9 cellular contexts compared by ENCODE assay signal in the genomic region with DNA sequence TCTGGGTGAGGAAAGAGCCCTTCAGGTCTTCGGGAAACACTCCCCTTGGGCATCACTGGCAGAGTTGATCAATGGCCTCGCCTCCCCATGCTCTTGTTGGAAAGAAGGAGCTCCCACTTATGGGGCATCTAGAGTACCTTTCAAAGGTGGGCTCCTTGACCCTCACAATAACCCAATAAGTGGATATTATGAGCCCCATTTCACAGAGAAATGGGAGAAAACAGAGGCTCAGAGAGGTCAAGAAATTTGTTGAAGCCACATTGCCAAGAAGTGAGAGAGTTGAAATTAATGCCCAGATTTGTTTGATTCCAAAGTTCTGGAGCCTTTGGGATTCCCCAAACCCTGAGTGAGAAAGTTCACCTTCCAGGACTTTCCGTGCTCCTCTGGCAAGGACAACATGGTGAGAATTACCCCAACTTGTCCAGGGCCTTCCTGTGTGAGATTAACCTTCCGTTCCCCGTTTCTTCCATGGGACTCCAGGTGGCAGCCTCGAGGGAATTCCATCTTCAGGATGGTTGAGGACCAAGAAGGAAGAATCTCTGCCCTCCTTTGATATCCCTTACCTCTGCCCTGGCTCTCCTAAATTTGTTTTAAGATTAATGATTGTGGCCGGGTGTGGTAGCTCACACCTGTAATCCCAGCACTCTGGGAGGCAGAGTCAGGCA. TPM values are rescaled to one million over a fixed set of nuclear protein-coding genes. Genes with fewer than 3 reads are reported as not detected.
DNase-seq lines count a peak whose midpoint lies in the region; ATAC-seq and TF ChIP-seq lines count a peak whose summit lies in the region.
"Had no signal": no experiment of that assay in that cellular context is flagged by ENCODE, and none has a peak within 500 bp of the region (broad histone marks: within the 10 kb centered on the region; RNA-seq: fewer than 3 reads in every experiment).

No MANE protein-coding gene starts in this region.

- intact Hi-C loops in CD14-positive monocyte (cut with micrococcal nuclease) = loop anchor here (5.0 kb wide), 4 partner anchors 68 to 208 kb away; a partner anchor contains a TSS

- H3K27me3 Mint-ChIP-seq in CD14-positive monocyte (ENCODE audit: low read depth in 3 of 3) (peaks cover 0 to 3% (median 3%) of the 10 kb centered on the region in 3 donors), neural crest cell (ENCODE audit: low read depth) (peaks cover 5% of the 10 kb centered on the region)
- no peaks in the 10 kb centered on the region for H3K27me3 Mint-ChIP-seq in stimulated activated naive CD8-positive, alpha-beta T cell treated with anti-CD3 and anti-CD28 coated beads, Interleukin-15, amount 100 ng/mL, for 72 hours

- H3K4me3 Mint-ChIP-seq in CD14-positive monocyte (no peak overlapping the region), neural crest cell (peak overlapping the region; percentile 81)
- H3K4me3 Mint-ChIP-seq in stimulated activated naive CD8-positive, alpha-beta T cell treated with anti-CD3 and anti-CD28 coated beads, Interleukin-15, amount 100 ng/mL, for 72 hours = no peak overlapping the region

- DNase-seq in CD14-positive monocyte (ENCODE audit: low spot score) (no peak), NCI-H69 (lab: John Stamatoyannopoulos, UW) (peak; percentile 44), ecto neural progenitor cell (ENCODE audit: low spot score) (peak; percentile 52), neural crest cell (ENCODE audit: low read depth, low spot score) (no peak), SIG-M5 treated with dmso at 0.1 percent for 504 hours (lab: John Stamatoyannopoulos, UW; ENCODE audit: unreplicated experiment) (no peak), T1000 (lab: John Stamatoyannopoulos, UW) (no peak)
- no peak for DNase-seq in stimulated activated naive CD8-positive, alpha-beta T cell treated with anti-CD3 and anti-CD28 coated beads, Interleukin-15, amount 100 ng/mL, for 72 hours
- DNase-seq: NCI-H2171 treated with DMSO at 0.1 percent for 48 hours had no signal

- H3K36me3 Mint-ChIP-seq in CD14-positive monocyte (no peaks in the 10 kb centered on the region), neural crest cell (ENCODE audit: low read depth) (no peaks in the 10 kb centered on the region)

- peaks cover 61% of the 10 kb centered on the region for H3K4me1 Mint-ChIP-seq in CD14-positive monocyte
- H3K4me1 Mint-ChIP-seq in neural crest cell = peaks cover 48% of the 10 kb centered on the region
- H3K4me1 Mint-ChIP-seq in stimulated activated naive CD8-positive, alpha-beta T cell treated with anti-CD3 and anti-CD28 coated beads, Interleukin-15, amount 100 ng/mL, for 72 hours = peaks cover 52% of the 10 kb centered on the region

- peaks cover 0 to 3% (median 0%) of the 10 kb centered on the region in 7 donors for H3K9me3 Mint-ChIP-seq in CD14-positive monocyte
- H3K9me3 Mint-ChIP-seq in neural crest cell = no peaks in the 10 kb centered on the region
- H3K9me3 Mint-ChIP-seq in stimulated activated naive CD8-positive, alpha-beta T cell treated with anti-CD3 and anti-CD28 coated beads, Interleukin-15, amount 100 ng/mL, for 72 hours = no peaks in the 10 kb centered on the region

- no peak for ATAC-seq in HG02885 (IDR thresholded peaks at IDR 0.05; ENCODE audit: poor library complexity, unreplicated experiment)
- ATAC-seq in stimulated activated naive CD8-positive, alpha-beta T cell treated with anti-CD3 and anti-CD28 coated beads, Interleukin-15, amount 100 ng/mL, for 72 hours = no peak

- H3K27ac Mint-ChIP-seq in CD14-positive monocyte (peak overlapping the region; percentile 36 to 92 (median 87)), neural crest cell (ENCODE audit: unreplicated experiment) (peak overlapping the region; percentile 97)
- H3K27ac Mint-ChIP-seq in stimulated activated naive CD8-positive, alpha-beta T cell treated with anti-CD3 and anti-CD28 coated beads, Interleukin-15, amount 100 ng/mL, for 72 hours = no peak overlapping the region

- no peak for TF ChIP-seq CTCF in CD14-positive monocyte (IDR thresholded peaks at IDR 0.05)
- TF ChIP-seq CTCF in neural crest cell (conservative IDR thresholded peaks at IDR 0.05) = no peak

RNA-seq across cellular contexts. Expression of a gene that starts 7.5 kb away (rescaled TPM):
- polyA plus RNA-seq in CD14-positive monocyte = 10 to 100 TPM in 1 of 2 donors, 1 to 10 TPM in 1; 9.9 to 16.2 TPM
- 476 and 492 TPM in 2 replicates for total RNA-seq in neural crest cell

RNA-seq across cellular contexts. Expression of a gene that starts 21.1 kb away (rescaled TPM):
- under 1 TPM; 0.14 to 0.18 TPM for polyA plus RNA-seq in CD14-positive monocyte
- not detected in 2 replicates for total RNA-seq in neural crest cell

RNA-seq across cellular contexts. Expression of a gene that starts 32.6 kb away (rescaled TPM):
- polyA plus RNA-seq in CD14-positive monocyte = 10 to 100 TPM; 10.2 to 10.3 TPM
- total RNA-seq in neural crest cell = 1.9 and 2.4 TPM in 2 replicates

RNA-seq across cellular contexts. Expression of a gene that starts 46.6 kb away (rescaled TPM):
- 1 to 10 TPM; 3.9 to 5.7 TPM for polyA plus RNA-seq in CD14-positive monocyte
- total RNA-seq in neural crest cell = 73.3 and 75.1 TPM in 2 replicates

RNA-seq across cellular contexts. Expression of a gene that starts 48.3 kb away (rescaled TPM):
- 10 to 100 TPM; 62.2 to 64.0 TPM for polyA plus RNA-seq in CD14-positive monocyte
- 37.9 TPM in 2 replicates for total RNA-seq in neural crest cell

Comparison
In these comparisons a context has a peak if more than half of its experiments do, and no peak if none do; other contexts are left out.
1. DNase-seq: peak in NCI-H69 (single experiment) and ecto neural progenitor cell (single experiment); none in CD14-positive monocyte (single experiment), neural crest cell (single experiment), SIG-M5 treated with dmso at 0.1 percent for 504 hours (single experiment), T1000 (single experiment) and stimulated activated naive CD8-positive, alpha-beta T cell treated with anti-CD3 and anti-CD28 coated beads, Interleukin-15, amount 100 ng/mL, for 72 hours (0 of 2).
2. H3K27ac Mint-ChIP-seq: peak in CD14-positive monocyte (7 of 7) and neural crest cell (single experiment); none in stimulated activated naive CD8-positive, alpha-beta T cell treated with anti-CD3 and anti-CD28 coated beads, Interleukin-15, amount 100 ng/mL, for 72 hours (0 of 2).